16 cellular contexts compared by ENCODE assay signal in genomic region chr13:21171420-21171819, GRCh38. TPM values are rescaled to one million over a fixed set of nuclear protein-coding genes. Genes with fewer than 3 reads are reported as not detected.
A peak's percentile ranks its signal among the peaks of the same experiment; 100 is the strongest.
DNase-seq lines count a peak whose midpoint lies in the region; ATAC-seq and TF ChIP-seq lines count a peak whose summit lies in the region.
"Had no signal": no experiment of that assay in that cellular context is flagged by ENCODE, and none has a peak within 500 bp of the region (broad histone marks: within the 10 kb centered on the region; RNA-seq: fewer than 3 reads in every experiment).

No MANE protein-coding gene starts in this region.

- POLR2A ChIA-PET in MCF 10A (lab: Yijun Ruan, JAX), result interaction anchor here (1.2 kb wide), 1 partner anchor 8 kb away, joined by 5 read pairs; no protein-coding TSS in a partner anchor
- POLR2A ChIA-PET in CD4-positive, alpha-beta T cell (lab: Charles Lee), result no interaction called here

- H3K36me3 Mint-ChIP-seq in MCF 10A (ENCODE audit: insufficient read depth, unreplicated experiment), result peaks cover 5% of the 10 kb centered on the region
- H3K36me3 Mint-ChIP-seq in CD4-positive, alpha-beta T cell (ENCODE audit: low read depth), result peaks cover 4% of the 10 kb centered on the region
- H3K36me3 Mint-ChIP-seq: CD8-positive, alpha-beta T cell had no signal

- no peak overlapping the region for H3K4me3 Mint-ChIP-seq in MCF 10A (ENCODE audit: unreplicated experiment)
- no peak overlapping the region for H3K4me3 Mint-ChIP-seq in CD4-positive, alpha-beta T cell
- H3K4me3 Mint-ChIP-seq: CD8-positive, alpha-beta T cell; GM23338; H9 had no signal

- H4K20me1 ChIP-seq in mammary epithelial cell (ENCODE audit: insufficient read depth, low read length) (no peaks in the 10 kb centered on the region), Loucy (ENCODE audit: insufficient read depth, low read length, poor library complexity, severe bottlenecking) (peaks cover 8% of the 10 kb centered on the region)

- H3K27me3 ChIP-seq in mammary epithelial cell (ENCODE audit: insufficient read depth, low read length), result no peaks in the 10 kb centered on the region
- no peaks in the 10 kb centered on the region for H3K27me3 ChIP-seq in Loucy (ENCODE audit: insufficient read depth, low read length, poor library complexity, severe bottlenecking)
- H3K27me3 ChIP-seq in CD4-positive, alpha-beta T cell (ENCODE audit: control insufficient read depth, insufficient read depth, low read length), result no peaks in the 10 kb centered on the region

- peaks cover 60% of the 10 kb centered on the region for H3K79me2 ChIP-seq in mammary epithelial cell (ENCODE audit: insufficient read depth, low read length)
- H3K79me2 ChIP-seq in Loucy (ENCODE audit: insufficient read depth, low read length), result peaks cover 66% of the 10 kb centered on the region

- peaks cover 10% of the 10 kb centered on the region for H3K4me1 Mint-ChIP-seq in MCF 10A (ENCODE audit: insufficient read depth, unreplicated experiment)
- peaks cover 4% of the 10 kb centered on the region for H3K4me1 Mint-ChIP-seq in CD4-positive, alpha-beta T cell (ENCODE audit: low read depth)

- WGBS in mammary epithelial cell (ENCODE audit: low coverage, missing lambda C conversion rate), result 96% methylated on average over 9 of the region's 9 CpGs

- H3K9ac ChIP-seq in mammary epithelial cell (ENCODE audit: insufficient read depth, low read length) (no peak overlapping the region), Loucy (ENCODE audit: low read depth, low read length, poor library complexity, severe bottlenecking) (no peak overlapping the region)

- H3K4me1 ChIP-seq in mammary epithelial cell (ENCODE audit: insufficient read depth, low read length) (no peaks in the 10 kb centered on the region), Loucy (ENCODE audit: insufficient read depth, low read length, poor library complexity, severe bottlenecking) (peaks cover 24% of the 10 kb centered on the region), mucosa of descending colon (ENCODE audit: low read depth) (peaks cover 4% of the 10 kb centered on the region)

- TF ChIP-seq CTCF in MCF 10A (IDR thresholded peaks at IDR 0.05; ENCODE audit: unreplicated experiment) (no peak), mammary epithelial cell (conservative IDR thresholded peaks at IDR 0.05 in 1 of 2, IDR thresholded peaks at IDR 0.05 in 1 of 2; ENCODE audit: extremely low read depth in 1 of 2, insufficient read depth in 1 of 2, low read depth in 1 of 2, low read length in 2 of 2) (no peak), Loucy (conservative IDR thresholded peaks at IDR 0.05; ENCODE audit: low read length) (no peak), mucosa of descending colon (IDR thresholded peaks at IDR 0.05) (no peak)
- TF ChIP-seq CTCF in CD4-positive, alpha-beta T cell (IDR thresholded peaks at IDR 0.05), result no peak

- no peak for ATAC-seq in CD4-positive, alpha-beta T cell (ENCODE audit: poor library complexity)
- no peak for ATAC-seq in mucosa of descending colon
- ATAC-seq: CD8-positive, alpha-beta T cell; GM23338; HCT116 had no signal

- no peaks in the 10 kb centered on the region for H3K9me2 ChIP-seq in Loucy (replicated peaks; ENCODE audit: low read depth, low read length)

- H3K27ac Mint-ChIP-seq in MCF 10A (ENCODE audit: low read depth, unreplicated experiment), result peak overlapping the region; percentile 89
- no peak overlapping the region for H3K27ac Mint-ChIP-seq in CD4-positive, alpha-beta T cell
- H3K27ac Mint-ChIP-seq: CD8-positive, alpha-beta T cell; GM23338 had no signal

- intact Hi-C loops in MCF 10A (cut with micrococcal nuclease), result no loop called here
- intact Hi-C loops in mammary epithelial cell (cut with micrococcal nuclease), result no loop called here
- intact Hi-C loops in CD4-positive, alpha-beta T cell (cut with DNase I, micrococcal nuclease), result loop anchor here (10.0 kb wide), 2 partner anchors 227 to 1207 kb away; no protein-coding TSS in a partner anchor
- intact Hi-C loops in mucosa of descending colon (cut with DNase I, micrococcal nuclease), result no loop called here

- no peak overlapping the region for H3K27ac ChIP-seq in mammary epithelial cell (ENCODE audit: insufficient read depth, low read depth, low read length)
- no peak overlapping the region for H3K27ac ChIP-seq in CD4-positive, alpha-beta T cell (ENCODE audit: low read depth, low read length)
- H3K27ac ChIP-seq: 22Rv1 had no signal

- CTCF ChIA-PET in MCF 10A (lab: Yijun Ruan, JAX) (interaction anchor here (0.6 to 3.5 kb wide), 4 partner anchors 9 to 306 kb away, joined by 3 to 15 read pairs (median 4); no protein-coding TSS in a partner anchor), mammary epithelial cell (lab: Charles Lee; ENCODE audit: low non-redundant PET) (no interaction called here)
- CTCF ChIA-PET in CD4-positive, alpha-beta T cell (lab: Charles Lee), result interaction anchor here (0.7 kb wide), 1 partner anchor 64 kb away, joined by 4 read pairs; no protein-coding TSS in a partner anchor

- H3K4me3 ChIP-seq in mammary epithelial cell (replicated peaks in 1 of 3; ENCODE audit: insufficient read depth in 1 of 3, low read depth in 2 of 3, low read length in 3 of 3), result no peak overlapping the region
- H3K4me3 ChIP-seq in Loucy (ENCODE audit: low read length, poor library complexity, severe bottlenecking), result no peak overlapping the region
- H3K4me3 ChIP-seq in mucosa of descending colon, result no peak overlapping the region
- H3K4me3 ChIP-seq: GM23338 had no signal

- no peaks in the 10 kb centered on the region for H3K9me3 Mint-ChIP-seq in MCF 10A (ENCODE audit: unreplicated experiment)
- H3K9me3 Mint-ChIP-seq in CD4-positive, alpha-beta T cell, result no peaks in the 10 kb centered on the region
- H3K9me3 Mint-ChIP-seq: CD8-positive, alpha-beta T cell; H9 had no signal

- in situ Hi-C loops in mammary epithelial cell (cut with MboI; ENCODE audit: low sequenced_read_pairs in 2 of 2), result no loop called here

- BruUV-seq in MCF 10A (replicated peaks; lab: Mats Ljungman, UMichigan) (no TSS peak), mammary epithelial cell (replicated peaks; lab: Mats Ljungman, UMichigan) (no TSS peak)

- H2AFZ ChIP-seq in mammary epithelial cell (ENCODE audit: low read depth, low read length) (no peak overlapping the region), Loucy (ENCODE audit: low read length) (no peak overlapping the region)
- H2AFZ ChIP-seq: GM23338 had no signal

- H3K36me3 ChIP-seq in mammary epithelial cell (ENCODE audit: insufficient read depth, low read length) (peaks cover 7% of the 10 kb centered on the region), Loucy (ENCODE audit: insufficient read depth, low read length) (peaks cover 34% of the 10 kb centered on the region; the same call in 1 of the 2 replicates), mucosa of descending colon (ENCODE audit: low read depth) (no peaks in the 10 kb centered on the region)

- dilution Hi-C loops in mammary epithelial cell (cut with HindIII; ENCODE audit: low sequenced_read_pairs), result no loop called here

- H3K27me3 Mint-ChIP-seq in MCF 10A (ENCODE audit: insufficient read depth, unreplicated experiment), result no peaks in the 10 kb centered on the region
- no peaks in the 10 kb centered on the region for H3K27me3 Mint-ChIP-seq in CD4-positive, alpha-beta T cell

- no peaks in the 10 kb centered on the region for H3K9me3 ChIP-seq in mammary epithelial cell (replicated peaks; ENCODE audit: insufficient read depth, low read length)
- H3K9me3 ChIP-seq in Loucy (ENCODE audit: insufficient read depth, low read depth, low read length), result no peaks in the 10 kb centered on the region
- H3K9me3 ChIP-seq in CD4-positive, alpha-beta T cell (ENCODE audit: control insufficient read depth, low read length), result no peaks in the 10 kb centered on the region
- no peaks in the 10 kb centered on the region for H3K9me3 ChIP-seq in mucosa of descending colon
- H3K9me3 ChIP-seq: Caco-2 had no signal

- no peaks in the 10 kb centered on the region for H3F3A ChIP-seq in Loucy (ENCODE audit: low read depth)

- H3K4me2 ChIP-seq in mammary epithelial cell (ENCODE audit: insufficient read depth, low read depth, low read length) (no peak overlapping the region), Loucy (ENCODE audit: low read depth, low read length, poor library complexity, severe bottlenecking) (peak overlapping the region; percentile 66)
- H3K4me2 ChIP-seq: GM23338 had no signal

- DNase-seq in MCF 10A (ENCODE audit: unreplicated experiment) (no peak), mammary epithelial cell (no peak), glomerular visceral epithelial cell (ENCODE audit: extremely low spot score) (peak; percentile 33), mucosa of descending colon (no peak), NCI-H128 (lab: John Stamatoyannopoulos, UW; ENCODE audit: unreplicated experiment) (no peak)
- DNase-seq in CD4-positive, alpha-beta T cell, result no peak
- DNase-seq: C1 segment of cervical spinal cord; Caco-2; CD8-positive, alpha-beta T cell; DMS153; DND-41; H9 had no signal

RNA-seq across cellular contexts. Expression of gene SKA3, which starts 4.9 kb away (rescaled TPM):
- total RNA-seq in MCF 10A (2022) (5.9 and 16.4 TPM in 2 replicates), mammary epithelial cell (10 to 100 TPM in 1 of 2 donors, 1 to 10 TPM in 1; 5.0 to 14.6 TPM), mucosa of descending colon (1 to 10 TPM; 1.3 to 7.2 (median 2.4) TPM)
- 12.9 TPM for polyA plus RNA-seq in mammary epithelial cell
- polyA minus RNA-seq in mammary epithelial cell, result 32.8 TPM
- total RNA-seq in CD4-positive, alpha-beta T cell, result under 1 TPM in 1 of 2 experiments, not detected in 1; 0.30 TPM

RNA-seq across cellular contexts. Expression of gene MRPL57, which starts 5.0 kb away (rescaled TPM):
- total RNA-seq in MCF 10A (2022), result 16.8 and 20.8 TPM in 2 replicates
- total RNA-seq in mammary epithelial cell, result 10 to 100 TPM; 14.5 to 18.8 TPM
- polyA plus RNA-seq in mammary epithelial cell, result 12.5 TPM
- polyA minus RNA-seq in mammary epithelial cell, result 4.8 TPM
- 10 to 100 TPM; 10.0 to 10.5 TPM for total RNA-seq in CD4-positive, alpha-beta T cell
- 10 to 100 TPM; 11.9 to 16.1 (median 13.8) TPM for total RNA-seq in mucosa of descending colon

RNA-seq across cellular contexts. Expression of gene SAP18, which starts 31.5 kb away (rescaled TPM):
- total RNA-seq in MCF 10A (2022), result 213 and 262 TPM in 2 replicates
- 100 to 1,000 TPM in 1 of 2 donors, 10 to 100 TPM in 1; 26.0 to 193 TPM for total RNA-seq in mammary epithelial cell
- 34.6 TPM for polyA plus RNA-seq in mammary epithelial cell
- polyA minus RNA-seq in mammary epithelial cell, result 15.5 TPM
- total RNA-seq in CD4-positive, alpha-beta T cell, result 100 to 1,000 TPM; 240 to 259 TPM
- 100 to 1,000 TPM; 205 to 221 (median 211) TPM for total RNA-seq in mucosa of descending colon

Comparison
In these comparisons a context has a peak if more than half of its experiments do, and no peak if none do; other contexts are left out.
1. intact Hi-C loops: an anchor here in CD4-positive, alpha-beta T cell (10.0 kb wide); none called in MCF 10A, mammary epithelial cell and mucosa of descending colon.